15 cellular contexts compared by ENCODE assay signal in the genomic region with DNA sequence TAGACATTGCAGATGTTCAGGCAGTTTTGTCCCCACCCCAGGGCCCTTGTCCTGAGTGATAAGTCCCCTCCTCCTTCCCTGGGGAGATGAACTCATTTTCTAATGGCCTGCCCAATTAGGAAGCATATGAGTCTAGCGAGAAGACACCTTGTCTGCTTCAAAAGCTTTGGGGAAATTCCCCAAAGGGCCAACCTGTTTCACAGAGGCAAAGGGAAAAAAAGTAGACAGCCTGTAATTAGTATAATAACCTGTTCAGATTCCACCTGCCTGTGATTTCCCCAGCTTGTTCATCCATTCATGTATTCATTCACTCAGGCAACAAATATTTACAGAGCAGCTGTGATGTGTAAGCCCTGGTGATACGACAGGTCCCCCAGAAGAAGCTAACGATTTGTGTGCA.
DNase-seq lines count a peak whose midpoint lies in the region; ATAC-seq lines count a peak whose summit lies in the region.
"Had no signal": no experiment of that assay in that cellular context is flagged by ENCODE, and none has a peak within 500 bp of the region (broad histone marks: within the 10 kb centered on the region; RNA-seq: fewer than 3 reads in every experiment).

No MANE protein-coding gene starts in this region.

- peaks cover 12% of the 10 kb centered on the region for H3K4me1 Mint-ChIP-seq in activated CD8-positive, alpha-beta T cell treated with anti-CD3 and anti-CD28 coated beads, Interleukin-2, amount 10 ng/mL, durations not matched to agents 7 days and 5 days (ENCODE audit: low read depth)

- POLR2A ChIA-PET in activated CD8-positive, alpha-beta T cell treated with anti-CD3 and anti-CD28 coated beads, Interleukin-2, amount 10 ng/mL, durations not matched to agents 7 days and 5 days (lab: Charles Lee) = no interaction called here

- DNase-seq in COLO668 (lab: John Stamatoyannopoulos, UW; ENCODE audit: unreplicated experiment) = peak; percentile 78
- peak; percentile 68 for DNase-seq in NCI-H345 (lab: John Stamatoyannopoulos, UW)
- no peak for DNase-seq in effector CD4-positive, alpha-beta T cell
- DNase-seq in GDM1 (lab: John Stamatoyannopoulos, UW) = no peak
- DNase-seq in dedifferentiated amniotic fluid mesenchymal stem cell (ENCODE audit: extremely low spot score) = no peak
- no peak for DNase-seq in activated CD8-positive, alpha-beta T cell treated with anti-CD3 and anti-CD28 coated beads, Interleukin-2, amount 10 ng/mL, durations not matched to agents 7 days and 5 days
- DNase-seq: H7, IMR-90, OCI-M1, ovary, uterus had no signal

- peak; percentile 70 for ATAC-seq in GM19035 (IDR thresholded peaks at IDR 0.05; ENCODE audit: unreplicated experiment)
- ATAC-seq in HG03095 (IDR thresholded peaks at IDR 0.05; ENCODE audit: unreplicated experiment) = peak; percentile 73
- no peak for ATAC-seq in activated CD8-positive, alpha-beta T cell treated with anti-CD3 and anti-CD28 coated beads, Interleukin-2, amount 10 ng/mL, durations not matched to agents 7 days and 5 days
- ATAC-seq: activated T-helper 17 cell treated with anti-CD3 and anti-CD28 coated beads, Interleukin-2, amount 50 U/mL, for 72 hours had no signal

- no peaks in the 10 kb centered on the region for H3K36me3 Mint-ChIP-seq in activated CD8-positive, alpha-beta T cell treated with anti-CD3 and anti-CD28 coated beads, Interleukin-2, amount 10 ng/mL, durations not matched to agents 7 days and 5 days (ENCODE audit: low read depth)

- no peaks in the 10 kb centered on the region for H3K27me3 Mint-ChIP-seq in activated CD8-positive, alpha-beta T cell treated with anti-CD3 and anti-CD28 coated beads, Interleukin-2, amount 10 ng/mL, durations not matched to agents 7 days and 5 days (ENCODE audit: low read depth)

- H3K9me3 Mint-ChIP-seq in activated CD8-positive, alpha-beta T cell treated with anti-CD3 and anti-CD28 coated beads, Interleukin-2, amount 10 ng/mL, durations not matched to agents 7 days and 5 days (ENCODE audit: insufficient read depth) = no peaks in the 10 kb centered on the region
- H3K9me3 Mint-ChIP-seq: activated T-helper 17 cell treated with anti-CD3 and anti-CD28 coated beads, Interleukin-2, amount 50 U/mL, for 72 hours; central memory CD8-positive, alpha-beta T cell had no signal

- H3K4me3 Mint-ChIP-seq in activated CD8-positive, alpha-beta T cell treated with anti-CD3 and anti-CD28 coated beads, Interleukin-2, amount 10 ng/mL, durations not matched to agents 7 days and 5 days = no peak overlapping the region
- H3K4me3 Mint-ChIP-seq: activated T-helper 17 cell treated with anti-CD3 and anti-CD28 coated beads, Interleukin-2, amount 50 U/mL, for 72 hours; central memory CD8-positive, alpha-beta T cell had no signal

- CTCF ChIA-PET in activated CD8-positive, alpha-beta T cell treated with anti-CD3 and anti-CD28 coated beads, Interleukin-2, amount 10 ng/mL, durations not matched to agents 7 days and 5 days (lab: Charles Lee) = interaction anchor here (1.5 kb wide), 1 partner anchor 16 kb away, joined by 3 read pairs; no protein-coding TSS in a partner anchor

- H3K27ac Mint-ChIP-seq in activated CD8-positive, alpha-beta T cell treated with anti-CD3 and anti-CD28 coated beads, Interleukin-2, amount 10 ng/mL, durations not matched to agents 7 days and 5 days = no peak overlapping the region
- H3K27ac Mint-ChIP-seq: activated T-helper 17 cell treated with anti-CD3 and anti-CD28 coated beads, Interleukin-2, amount 50 U/mL, for 72 hours had no signal

Comparison
In these comparisons a context has a peak if more than half of its experiments do, and no peak if none do; other contexts are left out.
1. DNase-seq: peak in COLO668 (single experiment) and NCI-H345 (single experiment); none in effector CD4-positive, alpha-beta T cell (single experiment), GDM1 (single experiment), dedifferentiated amniotic fluid mesenchymal stem cell (single experiment) and activated CD8-positive, alpha-beta T cell treated with anti-CD3 and anti-CD28 coated beads, Interleukin-2, amount 10 ng/mL, durations not matched to agents 7 days and 5 days (single experiment).